16 cellular contexts compared by ENCODE assay signal in genomic region chr4:105496899-105497298, GRCh38. TPM values are rescaled to one million over a fixed set of nuclear protein-coding genes. Genes with fewer than 3 reads are reported as not detected.
DNase-seq lines count a peak whose midpoint lies in the region; ATAC-seq and TF ChIP-seq lines count a peak whose summit lies in the region.
"Had no signal": no experiment of that assay in that cellular context is flagged by ENCODE, and none has a peak within 500 bp of the region (broad histone marks: within the 10 kb centered on the region; RNA-seq: fewer than 3 reads in every experiment).

No MANE protein-coding gene starts in this region.

- H3K36me3 ChIP-seq in Caco-2 (ENCODE audit: control insufficient read depth, insufficient read depth, low read length), result no peaks in the 10 kb centered on the region
- H3K36me3 ChIP-seq in hepatocyte (replicated peaks; ENCODE audit: insufficient read depth, low read depth), result no peaks in the 10 kb centered on the region
- H3K36me3 ChIP-seq: BLaER1 treated with 17β-estradiol and CSF1 and Interleukin-3, amounts not matched to agents 10 nM and 100 nM; neutrophil; spleen had no signal

- POLR2A ChIA-PET in Caco-2 (lab: Charles Lee), result no interaction called here

- H3K27me3 Mint-ChIP-seq in Caco-2 (ENCODE audit: insufficient read depth, unreplicated experiment), result no peaks in the 10 kb centered on the region

- H3K4me3 Mint-ChIP-seq in Caco-2 (ENCODE audit: unreplicated experiment), result no peak overlapping the region

- DNase-seq in Caco-2 (peak in 1 of 2 experiments; percentile 24), RKO (ENCODE audit: low spot score) (peak; percentile 12), hepatocyte (ENCODE audit: low spot score) (no peak)
- DNase-seq: activated CD4-positive, alpha-beta T cell treated with anti-CD3 and anti-CD28 coated beads for 48 hours; GF-D8; left ventricle myocardium superior; spleen had no signal

- no peak overlapping the region for H3K4me2 ChIP-seq in hepatocyte
- H3K4me2 ChIP-seq: BLaER1 treated with 17β-estradiol and CSF1 and Interleukin-3, amounts not matched to agents 10 nM and 100 nM had no signal

- no peak overlapping the region for H3K27ac Mint-ChIP-seq in Caco-2 (ENCODE audit: unreplicated experiment)

- no peaks in the 10 kb centered on the region for H3K4me1 Mint-ChIP-seq in Caco-2 (ENCODE audit: low read depth, unreplicated experiment)

- intact Hi-C loops in Caco-2 (cut with micrococcal nuclease; ENCODE audit: unreplicated experiment), result loop anchor here (1.0 kb wide), 2 partner anchors 169 to 218 kb away; no protein-coding TSS in a partner anchor

- WGBS in hepatocyte (ENCODE audit: low lambda C conversion rate, missing lambda C conversion rate), result 20% methylated on average over 2 of the region's 2 CpGs

- peaks cover 10% of the 10 kb centered on the region for H3K9me3 Mint-ChIP-seq in Caco-2 (ENCODE audit: unreplicated experiment)

- no TSS peak for BruUV-seq in Caco-2 (replicated peaks; lab: Mats Ljungman, UMichigan)

- no peak overlapping the region for H2AFZ ChIP-seq in hepatocyte

- H3K4me1 ChIP-seq in Caco-2 (no peaks in the 10 kb centered on the region), hepatocyte (ENCODE audit: insufficient read depth) (no peaks in the 10 kb centered on the region)
- H3K4me1 ChIP-seq: BLaER1 treated with 17β-estradiol and CSF1 and Interleukin-3, amounts not matched to agents 10 nM and 100 nM; spleen had no signal

- H3K36me3 Mint-ChIP-seq in Caco-2 (ENCODE audit: insufficient read depth, unreplicated experiment), result no peaks in the 10 kb centered on the region

- H3K27ac ChIP-seq in hepatocyte, result no peak overlapping the region
- H3K27ac ChIP-seq: BLaER1 treated with 17β-estradiol and CSF1 and Interleukin-3, amounts not matched to agents 10 nM and 100 nM; neutrophil; spleen had no signal

- TF ChIP-seq CTCF in Caco-2 (IDR thresholded peaks at IDR 0.05; ENCODE audit: insufficient read depth in 1 of 2, low read depth in 1 of 2, low read length in 1 of 2, severe bottlenecking in 1 of 2, unreplicated experiment in 1 of 2), result peak; percentile 32 to 57
- TF ChIP-seq CTCF in GM12875 (IDR thresholded peaks at IDR 0.05; ENCODE audit: borderline replicate concordance, insufficient read depth, low read depth, low read length), result peak; percentile 41
- TF ChIP-seq CTCF in hepatocyte (IDR thresholded peaks at IDR 0.05; ENCODE audit: poor library complexity), result peak; percentile 27

- H3K9me2 ChIP-seq in hepatocyte (replicated peaks; ENCODE audit: insufficient read depth), result no peaks in the 10 kb centered on the region

- CTCF ChIA-PET in Caco-2 (lab: Charles Lee), result interaction anchor here (0.7 to 1.5 kb wide), 2 partner anchors 170 to 222 kb away, joined by 3 read pairs; no protein-coding TSS in a partner anchor

- no peak for ATAC-seq in GM19351 (IDR thresholded peaks at IDR 0.05; ENCODE audit: unreplicated experiment)
- no peak for ATAC-seq in GM18520 (IDR thresholded peaks at IDR 0.05; ENCODE audit: unreplicated experiment)
- no peak for ATAC-seq in GM18858 (IDR thresholded peaks at IDR 0.05; ENCODE audit: unreplicated experiment)
- ATAC-seq in GM21447 (IDR thresholded peaks at IDR 0.05; ENCODE audit: unreplicated experiment), result no peak
- ATAC-seq: left ventricle myocardium superior had no signal

- H3K4me3 ChIP-seq in Caco-2 (ENCODE audit: low read depth, low read length), result no peak overlapping the region
- no peak overlapping the region for H3K4me3 ChIP-seq in GM12875 (ENCODE audit: low read depth, low read length)
- H3K4me3 ChIP-seq in hepatocyte, result no peak overlapping the region
- H3K4me3 ChIP-seq: BLaER1 treated with 17β-estradiol and CSF1 and Interleukin-3, amounts not matched to agents 10 nM and 100 nM; spleen had no signal

- H4K20me1 ChIP-seq in hepatocyte (ENCODE audit: insufficient read depth, poor library complexity, severe bottlenecking), result no peaks in the 10 kb centered on the region
- H4K20me1 ChIP-seq: BLaER1 treated with 17β-estradiol and CSF1 and Interleukin-3, amounts not matched to agents 10 nM and 100 nM had no signal

- no peaks in the 10 kb centered on the region for H3K79me2 ChIP-seq in hepatocyte

- H3K9me3 ChIP-seq in Caco-2 (no peaks in the 10 kb centered on the region), hepatocyte (ENCODE audit: low read depth) (no peaks in the 10 kb centered on the region)
- H3K9me3 ChIP-seq: neutrophil had no signal

- H3K27me3 ChIP-seq in Caco-2 (replicated peaks; ENCODE audit: control insufficient read depth, insufficient read depth, low read length) (no peaks in the 10 kb centered on the region), hepatocyte (no peaks in the 10 kb centered on the region)
- H3K27me3 ChIP-seq: BLaER1 treated with 17β-estradiol and CSF1 and Interleukin-3, amounts not matched to agents 10 nM and 100 nM; neutrophil had no signal

RNA-seq across cellular contexts. Expression of gene PPA2, which starts 23.0 kb away (rescaled TPM):
- total RNA-seq in Caco-2 (2022) (70.1 and 85.4 TPM in 2 replicates), hepatocyte (102 and 119 TPM in 2 replicates)
- polyA plus RNA-seq in hepatocyte, result 117 and 122 TPM in 2 replicates

RNA-seq across cellular contexts. Expression of gene ARHGEF38, which starts 55.5 kb away (rescaled TPM):
- total RNA-seq in Caco-2 (2022) (3.5 TPM in 2 replicates), hepatocyte (3.7 and 4.0 TPM in 2 replicates)
- 1.6 and 2.0 TPM in 2 replicates for polyA plus RNA-seq in hepatocyte
- total RNA-seq: astrocyte; left ventricle myocardium superior; spleen; T-helper 1 cell treated with Interleukin-12 subunit alpha and Interleukin-12 subunit beta and Interleukin-4 antibody, amounts not matched to agents 30 ng/mL and 1 ng/mL, for 36 hours had no signal
- polyA plus RNA-seq: spleen had no signal
